1 cellular context compared by ENCODE assay signal in the genomic region with DNA sequence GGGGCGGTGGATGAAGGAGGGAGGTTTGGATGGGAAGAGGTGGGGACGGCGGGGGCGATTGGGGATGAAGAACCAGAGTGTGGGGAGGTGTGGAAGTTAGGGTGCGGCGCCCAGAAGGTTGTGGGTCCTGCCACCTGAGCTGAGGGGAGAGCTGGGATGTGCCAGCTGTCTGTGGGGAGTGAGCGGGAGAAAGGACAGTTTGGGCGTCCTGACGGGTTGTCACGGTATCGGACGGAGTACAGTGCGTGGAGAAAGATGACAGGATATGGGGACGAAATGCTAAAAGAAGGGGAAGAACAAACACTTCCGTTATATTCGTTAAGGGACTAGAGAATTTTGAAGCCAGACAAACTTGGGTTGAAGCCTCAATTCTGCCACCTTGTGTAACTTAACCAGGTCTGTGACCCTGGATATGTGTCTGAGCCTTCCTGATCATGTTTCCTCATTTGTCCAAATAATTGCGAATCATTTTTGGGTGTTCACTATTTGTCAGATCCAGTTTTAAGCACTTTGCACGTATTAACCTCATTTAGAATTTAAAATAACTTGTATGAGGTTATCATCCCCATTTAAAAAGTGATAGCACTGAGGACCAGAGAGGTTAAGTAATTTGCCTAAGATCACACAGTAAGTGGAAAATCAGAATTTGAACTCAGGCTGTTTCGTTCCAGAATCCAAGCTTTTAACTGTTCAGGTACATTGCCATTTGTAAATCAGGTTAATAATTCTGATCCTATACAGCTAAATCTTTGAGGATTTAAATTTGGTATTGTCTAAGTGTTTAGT.
TF ChIP-seq lines count a peak whose summit lies in the region.

No MANE protein-coding gene starts in this region.

TF ChIP-seq in HEK293, 187 proteins besides CTCF, POLR2A, EP300 and RAD21 (continued from another document and continues in another):
- TF ChIP-seq, protein P1, sequence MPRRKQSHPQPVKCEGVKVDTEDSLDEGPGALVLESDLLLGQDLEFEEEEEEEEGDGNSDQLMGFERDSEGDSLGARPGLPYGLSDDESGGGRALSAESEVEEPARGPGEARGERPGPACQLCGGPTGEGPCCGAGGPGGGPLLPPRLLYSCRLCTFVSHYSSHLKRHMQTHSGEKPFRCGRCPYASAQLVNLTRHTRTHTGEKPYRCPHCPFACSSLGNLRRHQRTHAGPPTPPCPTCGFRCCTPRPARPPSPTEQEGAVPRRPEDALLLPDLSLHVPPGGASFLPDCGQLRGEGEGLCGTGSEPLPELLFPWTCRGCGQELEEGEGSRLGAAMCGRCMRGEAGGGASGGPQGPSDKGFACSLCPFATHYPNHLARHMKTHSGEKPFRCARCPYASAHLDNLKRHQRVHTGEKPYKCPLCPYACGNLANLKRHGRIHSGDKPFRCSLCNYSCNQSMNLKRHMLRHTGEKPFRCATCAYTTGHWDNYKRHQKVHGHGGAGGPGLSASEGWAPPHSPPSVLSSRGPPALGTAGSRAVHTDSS (tag by site-specific recombination; IDR thresholded peaks at IDR 0.05), result no peak
- no peak; the same call in none of the 2 replicates for TF ChIP-seq KLF8 (tag by site-specific recombination; IDR thresholded peaks at IDR 0.05)
- TF ChIP-seq ZNF707 (tag by site-specific recombination; IDR thresholded peaks at IDR 0.05), result no peak
- TF ChIP-seq ZFHX2 (tag by site-specific recombination; conservative IDR thresholded peaks at IDR 0.05), result peak; percentile 6
- peak; percentile 77 for TF ChIP-seq ZNF600 (tag by site-specific recombination; IDR thresholded peaks at IDR 0.05)
- TF ChIP-seq ZNF112 (tag by site-specific recombination; IDR thresholded peaks at IDR 0.05), result no peak
- TF ChIP-seq, protein P2, sequence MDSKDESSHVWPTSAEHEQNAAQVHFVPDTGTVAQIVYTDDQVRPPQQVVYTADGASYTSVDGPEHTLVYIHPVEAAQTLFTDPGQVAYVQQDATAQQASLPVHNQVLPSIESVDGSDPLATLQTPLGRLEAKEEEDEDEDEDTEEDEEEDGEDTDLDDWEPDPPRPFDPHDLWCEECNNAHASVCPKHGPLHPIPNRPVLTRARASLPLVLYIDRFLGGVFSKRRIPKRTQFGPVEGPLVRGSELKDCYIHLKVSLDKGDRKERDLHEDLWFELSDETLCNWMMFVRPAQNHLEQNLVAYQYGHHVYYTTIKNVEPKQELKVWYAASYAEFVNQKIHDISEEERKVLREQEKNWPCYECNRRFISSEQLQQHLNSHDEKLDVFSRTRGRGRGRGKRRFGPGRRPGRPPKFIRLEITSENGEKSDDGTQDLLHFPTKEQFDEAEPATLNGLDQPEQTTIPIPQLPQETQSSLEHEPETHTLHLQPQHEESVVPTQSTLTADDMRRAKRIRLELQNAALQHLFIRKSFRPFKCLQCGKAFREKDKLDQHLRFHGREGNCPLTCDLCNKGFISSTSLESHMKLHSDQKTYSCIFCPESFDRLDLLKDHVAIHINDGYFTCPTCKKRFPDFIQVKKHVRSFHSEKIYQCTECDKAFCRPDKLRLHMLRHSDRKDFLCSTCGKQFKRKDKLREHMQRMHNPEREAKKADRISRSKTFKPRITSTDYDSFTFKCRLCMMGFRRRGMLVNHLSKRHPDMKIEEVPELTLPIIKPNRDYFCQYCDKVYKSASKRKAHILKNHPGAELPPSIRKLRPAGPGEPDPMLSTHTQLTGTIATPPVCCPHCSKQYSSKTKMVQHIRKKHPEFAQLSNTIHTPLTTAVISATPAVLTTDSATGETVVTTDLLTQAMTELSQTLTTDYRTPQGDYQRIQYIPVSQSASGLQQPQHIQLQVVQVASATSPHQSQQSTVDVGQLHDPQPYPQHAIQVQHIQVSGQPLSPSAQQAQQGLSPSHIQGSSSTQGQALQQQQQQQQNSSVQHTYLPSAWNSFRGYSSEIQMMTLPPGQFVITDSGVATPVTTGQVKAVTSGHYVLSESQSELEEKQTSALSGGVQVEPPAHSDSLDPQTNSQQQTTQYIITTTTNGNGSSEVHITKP (tag by site-specific recombination; IDR thresholded peaks at IDR 0.05), result peak; percentile 95
- TF ChIP-seq ZNF837 (tag by site-specific recombination; IDR thresholded peaks at IDR 0.05), result no peak
- TF ChIP-seq, protein P3, sequence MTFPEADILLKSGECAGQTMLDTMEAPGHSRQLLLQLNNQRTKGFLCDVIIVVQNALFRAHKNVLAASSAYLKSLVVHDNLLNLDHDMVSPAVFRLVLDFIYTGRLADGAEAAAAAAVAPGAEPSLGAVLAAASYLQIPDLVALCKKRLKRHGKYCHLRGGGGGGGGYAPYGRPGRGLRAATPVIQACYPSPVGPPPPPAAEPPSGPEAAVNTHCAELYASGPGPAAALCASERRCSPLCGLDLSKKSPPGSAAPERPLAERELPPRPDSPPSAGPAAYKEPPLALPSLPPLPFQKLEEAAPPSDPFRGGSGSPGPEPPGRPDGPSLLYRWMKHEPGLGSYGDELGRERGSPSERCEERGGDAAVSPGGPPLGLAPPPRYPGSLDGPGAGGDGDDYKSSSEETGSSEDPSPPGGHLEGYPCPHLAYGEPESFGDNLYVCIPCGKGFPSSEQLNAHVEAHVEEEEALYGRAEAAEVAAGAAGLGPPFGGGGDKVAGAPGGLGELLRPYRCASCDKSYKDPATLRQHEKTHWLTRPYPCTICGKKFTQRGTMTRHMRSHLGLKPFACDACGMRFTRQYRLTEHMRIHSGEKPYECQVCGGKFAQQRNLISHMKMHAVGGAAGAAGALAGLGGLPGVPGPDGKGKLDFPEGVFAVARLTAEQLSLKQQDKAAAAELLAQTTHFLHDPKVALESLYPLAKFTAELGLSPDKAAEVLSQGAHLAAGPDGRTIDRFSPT (tag by site-specific recombination; IDR thresholded peaks at IDR 0.05), result peak; percentile 27; the same call in 1 of the 2 replicates
- TF ChIP-seq BCL11B (tag by site-specific recombination; IDR thresholded peaks at IDR 0.05; ENCODE audit: low read depth), result no peak
- 0 out of 2 replicates have a peak, but pooled peaks have one; percentile 12 for TF ChIP-seq TRIM28 (IDR thresholded peaks at IDR 0.05; ENCODE audit: borderline replicate concordance, low read length)
- no peak for TF ChIP-seq ZNF621 (tag by site-specific recombination; IDR thresholded peaks at IDR 0.05)
- TF ChIP-seq, protein P4, sequence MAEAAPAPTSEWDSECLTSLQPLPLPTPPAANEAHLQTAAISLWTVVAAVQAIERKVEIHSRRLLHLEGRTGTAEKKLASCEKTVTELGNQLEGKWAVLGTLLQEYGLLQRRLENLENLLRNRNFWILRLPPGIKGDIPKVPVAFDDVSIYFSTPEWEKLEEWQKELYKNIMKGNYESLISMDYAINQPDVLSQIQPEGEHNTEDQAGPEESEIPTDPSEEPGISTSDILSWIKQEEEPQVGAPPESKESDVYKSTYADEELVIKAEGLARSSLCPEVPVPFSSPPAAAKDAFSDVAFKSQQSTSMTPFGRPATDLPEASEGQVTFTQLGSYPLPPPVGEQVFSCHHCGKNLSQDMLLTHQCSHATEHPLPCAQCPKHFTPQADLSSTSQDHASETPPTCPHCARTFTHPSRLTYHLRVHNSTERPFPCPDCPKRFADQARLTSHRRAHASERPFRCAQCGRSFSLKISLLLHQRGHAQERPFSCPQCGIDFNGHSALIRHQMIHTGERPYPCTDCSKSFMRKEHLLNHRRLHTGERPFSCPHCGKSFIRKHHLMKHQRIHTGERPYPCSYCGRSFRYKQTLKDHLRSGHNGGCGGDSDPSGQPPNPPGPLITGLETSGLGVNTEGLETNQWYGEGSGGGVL (tag by site-specific recombination; IDR thresholded peaks at IDR 0.05), result peak; percentile 94
- no peak for TF ChIP-seq KLF10 (tag by site-specific recombination; IDR thresholded peaks at IDR 0.05)
- no peak for TF ChIP-seq ZNF670 (tag by site-specific recombination; IDR thresholded peaks at IDR 0.05; ENCODE audit: low read depth)
- TF ChIP-seq, protein P5, sequence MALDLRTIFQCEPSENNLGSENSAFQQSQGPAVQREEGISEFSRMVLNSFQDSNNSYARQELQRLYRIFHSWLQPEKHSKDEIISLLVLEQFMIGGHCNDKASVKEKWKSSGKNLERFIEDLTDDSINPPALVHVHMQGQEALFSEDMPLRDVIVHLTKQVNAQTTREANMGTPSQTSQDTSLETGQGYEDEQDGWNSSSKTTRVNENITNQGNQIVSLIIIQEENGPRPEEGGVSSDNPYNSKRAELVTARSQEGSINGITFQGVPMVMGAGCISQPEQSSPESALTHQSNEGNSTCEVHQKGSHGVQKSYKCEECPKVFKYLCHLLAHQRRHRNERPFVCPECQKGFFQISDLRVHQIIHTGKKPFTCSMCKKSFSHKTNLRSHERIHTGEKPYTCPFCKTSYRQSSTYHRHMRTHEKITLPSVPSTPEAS (tag by site-specific recombination; IDR thresholded peaks at IDR 0.05), result no peak
- TF ChIP-seq, protein P6, sequence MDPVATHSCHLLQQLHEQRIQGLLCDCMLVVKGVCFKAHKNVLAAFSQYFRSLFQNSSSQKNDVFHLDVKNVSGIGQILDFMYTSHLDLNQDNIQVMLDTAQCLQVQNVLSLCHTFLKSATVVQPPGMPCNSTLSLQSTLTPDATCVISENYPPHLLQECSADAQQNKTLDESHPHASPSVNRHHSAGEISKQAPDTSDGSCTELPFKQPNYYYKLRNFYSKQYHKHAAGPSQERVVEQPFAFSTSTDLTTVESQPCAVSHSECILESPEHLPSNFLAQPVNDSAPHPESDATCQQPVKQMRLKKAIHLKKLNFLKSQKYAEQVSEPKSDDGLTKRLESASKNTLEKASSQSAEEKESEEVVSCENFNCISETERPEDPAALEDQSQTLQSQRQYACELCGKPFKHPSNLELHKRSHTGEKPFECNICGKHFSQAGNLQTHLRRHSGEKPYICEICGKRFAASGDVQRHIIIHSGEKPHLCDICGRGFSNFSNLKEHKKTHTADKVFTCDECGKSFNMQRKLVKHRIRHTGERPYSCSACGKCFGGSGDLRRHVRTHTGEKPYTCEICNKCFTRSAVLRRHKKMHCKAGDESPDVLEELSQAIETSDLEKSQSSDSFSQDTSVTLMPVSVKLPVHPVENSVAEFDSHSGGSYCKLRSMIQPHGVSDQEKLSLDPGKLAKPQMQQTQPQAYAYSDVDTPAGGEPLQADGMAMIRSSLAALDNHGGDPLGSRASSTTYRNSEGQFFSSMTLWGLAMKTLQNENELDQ (tag by site-specific recombination; IDR thresholded peaks at IDR 0.05; ENCODE audit: low read depth), result no peak
- no peak for TF ChIP-seq ZNF791 (tag by site-specific recombination; IDR thresholded peaks at IDR 0.05)
- TF ChIP-seq ZBTB20 (tag by site-specific recombination; IDR thresholded peaks at IDR 0.05), result 0 out of 2 replicates have a peak, but pooled peaks have one; percentile 32
- TF ChIP-seq ZNF114 (tag by site-specific recombination; IDR thresholded peaks at IDR 0.05), result no peak
- TF ChIP-seq, protein P7, sequence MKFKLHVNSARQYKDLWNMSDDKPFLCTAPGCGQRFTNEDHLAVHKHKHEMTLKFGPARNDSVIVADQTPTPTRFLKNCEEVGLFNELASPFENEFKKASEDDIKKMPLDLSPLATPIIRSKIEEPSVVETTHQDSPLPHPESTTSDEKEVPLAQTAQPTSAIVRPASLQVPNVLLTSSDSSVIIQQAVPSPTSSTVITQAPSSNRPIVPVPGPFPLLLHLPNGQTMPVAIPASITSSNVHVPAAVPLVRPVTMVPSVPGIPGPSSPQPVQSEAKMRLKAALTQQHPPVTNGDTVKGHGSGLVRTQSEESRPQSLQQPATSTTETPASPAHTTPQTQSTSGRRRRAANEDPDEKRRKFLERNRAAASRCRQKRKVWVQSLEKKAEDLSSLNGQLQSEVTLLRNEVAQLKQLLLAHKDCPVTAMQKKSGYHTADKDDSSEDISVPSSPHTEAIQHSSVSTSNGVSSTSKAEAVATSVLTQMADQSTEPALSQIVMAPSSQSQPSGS (tag by site-specific recombination; IDR thresholded peaks at IDR 0.05; ENCODE audit: low read depth), result no peak
- TF ChIP-seq ZNF23 (tag by site-specific recombination; IDR thresholded peaks at IDR 0.05; ENCODE audit: borderline replicate concordance), result no peak
- no peak for TF ChIP-seq ZNF610 (tag by site-specific recombination; IDR thresholded peaks at IDR 0.05; ENCODE audit: borderline replicate concordance)
- no peak for TF ChIP-seq ZNF394 (tag by site-specific recombination; IDR thresholded peaks at IDR 0.05; ENCODE audit: borderline replicate concordance)
- TF ChIP-seq ZNF350 (tag by site-specific recombination; IDR thresholded peaks at IDR 0.05), result no peak
- TF ChIP-seq, protein P8, sequence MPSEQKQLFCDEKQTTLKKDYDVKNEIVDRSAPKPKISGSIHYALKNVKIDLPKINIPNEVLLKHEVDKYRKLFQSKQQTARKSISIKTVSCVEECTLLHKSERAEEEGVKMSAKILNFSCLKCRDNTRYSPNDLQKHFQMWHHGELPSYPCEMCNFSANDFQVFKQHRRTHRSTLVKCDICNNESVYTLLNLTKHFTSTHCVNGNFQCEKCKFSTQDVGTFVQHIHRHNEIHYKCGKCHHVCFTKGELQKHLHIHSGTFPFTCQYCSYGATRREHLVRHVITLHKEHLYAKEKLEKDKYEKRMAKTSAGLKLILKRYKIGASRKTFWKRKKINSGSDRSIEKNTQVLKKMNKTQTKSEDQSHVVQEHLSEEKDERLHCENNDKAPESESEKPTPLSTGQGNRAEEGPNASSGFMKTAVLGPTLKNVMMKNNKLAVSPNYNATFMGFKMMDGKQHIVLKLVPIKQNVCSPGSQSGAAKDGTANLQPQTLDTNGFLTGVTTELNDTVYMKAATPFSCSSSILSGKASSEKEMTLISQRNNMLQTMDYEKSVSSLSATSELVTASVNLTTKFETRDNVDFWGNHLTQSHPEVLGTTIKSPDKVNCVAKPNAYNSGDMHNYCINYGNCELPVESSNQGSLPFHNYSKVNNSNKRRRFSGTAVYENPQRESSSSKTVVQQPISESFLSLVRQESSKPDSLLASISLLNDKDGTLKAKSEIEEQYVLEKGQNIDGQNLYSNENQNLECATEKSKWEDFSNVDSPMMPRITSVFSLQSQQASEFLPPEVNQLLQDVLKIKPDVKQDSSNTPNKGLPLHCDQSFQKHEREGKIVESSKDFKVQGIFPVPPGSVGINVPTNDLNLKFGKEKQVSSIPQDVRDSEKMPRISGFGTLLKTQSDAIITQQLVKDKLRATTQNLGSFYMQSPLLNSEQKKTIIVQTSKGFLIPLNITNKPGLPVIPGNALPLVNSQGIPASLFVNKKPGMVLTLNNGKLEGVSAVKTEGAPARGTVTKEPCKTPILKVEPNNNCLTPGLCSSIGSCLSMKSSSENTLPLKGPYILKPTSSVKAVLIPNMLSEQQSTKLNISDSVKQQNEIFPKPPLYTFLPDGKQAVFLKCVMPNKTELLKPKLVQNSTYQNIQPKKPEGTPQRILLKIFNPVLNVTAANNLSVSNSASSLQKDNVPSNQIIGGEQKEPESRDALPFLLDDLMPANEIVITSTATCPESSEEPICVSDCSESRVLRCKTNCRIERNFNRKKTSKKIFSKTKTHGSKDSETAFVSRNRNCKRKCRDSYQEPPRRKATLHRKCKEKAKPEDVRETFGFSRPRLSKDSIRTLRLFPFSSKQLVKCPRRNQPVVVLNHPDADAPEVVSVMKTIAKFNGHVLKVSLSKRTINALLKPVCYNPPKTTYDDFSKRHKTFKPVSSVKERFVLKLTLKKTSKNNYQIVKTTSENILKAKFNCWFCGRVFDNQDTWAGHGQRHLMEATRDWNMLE (tag by site-specific recombination; conservative IDR thresholded peaks at IDR 0.05; ENCODE audit: low read depth), result no peak
- no peak for TF ChIP-seq ZNF146 (tag by site-specific recombination; IDR thresholded peaks at IDR 0.05)
- 0 out of 2 replicates have a peak, but pooled peaks have one; percentile 18 for TF ChIP-seq KLF1 (tag by site-specific recombination; IDR thresholded peaks at IDR 0.05)
- no peak; the same call in none of the 2 replicates for TF ChIP-seq GLIS2 (tag by site-specific recombination; IDR thresholded peaks at IDR 0.05)
- peak; percentile 80 for TF ChIP-seq ZBTB8A (tag by site-specific recombination; IDR thresholded peaks at IDR 0.05)
- 0 out of 2 replicates have a peak, but pooled peaks have one; percentile 58 for TF ChIP-seq ZNF239 (tag by site-specific recombination; IDR thresholded peaks at IDR 0.05)
- no peak for TF ChIP-seq ZNF202 (tag by site-specific recombination; IDR thresholded peaks at IDR 0.05; ENCODE audit: borderline replicate concordance)
